1 cellular context compared by ENCODE assay signal in genomic region chr19:35904312-35905068, GRCh38.
TF ChIP-seq lines count a peak whose summit lies in the region.

No MANE protein-coding gene starts in this region.

TF ChIP-seq in HepG2, 621 proteins besides CTCF, POLR2A, EP300 and RAD21:
- TF ChIP-seq ZNF329 (CRISPR knock-in tag; IDR thresholded peaks at IDR 0.05; ENCODE audit: low read depth) (peak; percentile 99), PAX8 (CRISPR knock-in tag; IDR thresholded peaks at IDR 0.05; ENCODE audit: borderline replicate concordance) (no peak)
TF ChIP-seq in HepG2: peak in this region for 1.
